Comparison of ENCODE assay signal across 20 cellular contexts in genomic region chr10:103919648-103920025, GRCh38. TPM values are rescaled to one million over a fixed set of nuclear protein-coding genes. Genes with fewer than 3 reads are reported as not detected.
DNase-seq lines count a peak whose midpoint lies in the region; ATAC-seq and TF ChIP-seq lines count a peak whose summit lies in the region.
"Had no signal": no experiment of that assay in that cellular context is flagged by ENCODE, and none has a peak within 500 bp of the region (broad histone marks: within the 10 kb centered on the region; RNA-seq: fewer than 3 reads in every experiment).

No MANE protein-coding gene starts in this region.

- no peak for TF ChIP-seq CTCF in esophagus squamous epithelium (IDR thresholded peaks at IDR 0.05)
- TF ChIP-seq CTCF in suprapubic skin (IDR thresholded peaks at IDR 0.05): no peak

- no peaks in the 10 kb centered on the region for H3K9me3 ChIP-seq in T-helper 17 cell (ENCODE audit: control insufficient read depth, low read length, poor library complexity, severe bottlenecking)
- no peaks in the 10 kb centered on the region for H3K9me3 ChIP-seq in esophagus squamous epithelium
- H3K9me3 ChIP-seq in suprapubic skin: no peaks in the 10 kb centered on the region

- H3K4me1 ChIP-seq in esophagus squamous epithelium: peaks cover 15 to 81% (median 20%) of the 10 kb centered on the region in 3 donors
- peaks cover 34% of the 10 kb centered on the region for H3K4me1 ChIP-seq in suprapubic skin

- no peaks in the 10 kb centered on the region for H3K27me3 Mint-ChIP-seq in T-helper 17 cell
- H3K27me3 Mint-ChIP-seq: CD4-positive, alpha-beta memory T cell had no signal

- H3K36me3 ChIP-seq in esophagus squamous epithelium (no peaks in the 10 kb centered on the region), suprapubic skin (no peaks in the 10 kb centered on the region)

- TF ChIP-seq EP300 in suprapubic skin (IDR thresholded peaks at IDR 0.05): no peak

- H3K4me3 Mint-ChIP-seq in T-helper 17 cell: no peak overlapping the region
- H3K4me3 Mint-ChIP-seq: HFFc6 had no signal

- H3K27ac Mint-ChIP-seq in T-helper 17 cell: peak overlapping the region; percentile 96

- peaks cover 15% of the 10 kb centered on the region for H3K4me1 Mint-ChIP-seq in T-helper 17 cell

- H3K4me3 ChIP-seq in esophagus squamous epithelium (no peak overlapping the region), suprapubic skin (no peak overlapping the region)
- H3K4me3 ChIP-seq: BLaER1 treated with 17β-estradiol and CSF1 and Interleukin-3, amounts not matched to agents 10 nM and 100 nM had no signal

- DNase-seq in DMS53 (lab: John Stamatoyannopoulos, UW) (peak; percentile 20), DMS53 treated with DMSO at 0.1 percent for 48 hours (lab: John Stamatoyannopoulos, UW; ENCODE audit: unreplicated experiment) (no peak), T-helper 17 cell (no peak), esophagus squamous epithelium (lab: John Stamatoyannopoulos, UW) (no peak), suprapubic skin (ENCODE audit: low spot score in 2 of 2) (no peak), NCI-H345 treated with DMSO at 0.1 percent for 48 hours (lab: John Stamatoyannopoulos, UW; ENCODE audit: unreplicated experiment) (no peak)
- DNase-seq: ACHN; CD4-positive, alpha-beta memory T cell; DMS153; H7; HFFc6; NCI-H1092 treated with DMSO at 0.1 percent for 48 hours; NCI-H1436 treated with DMSO at 0.1 percent for 48 hours; NCI-H1930; NCI-H2227 treated with DMSO at 0.1 percent for 48 hours; NCI-H524 treated with DMSO at 0.1 percent for 48 hours had no signal

- ATAC-seq in T-helper 17 cell (no peak), SK-N-SH treated with all-trans-retinoic acid at 6 μM for 48 hours (no peak), HG03432 (IDR thresholded peaks at IDR 0.05; ENCODE audit: unreplicated experiment) (no peak)
- ATAC-seq: Right ventricle myocardium inferior had no signal

- intact Hi-C loops in esophagus squamous epithelium (cut with DNase I): no loop called here

- H3K27me3 ChIP-seq in esophagus squamous epithelium: no peaks in the 10 kb centered on the region
- no peaks in the 10 kb centered on the region for H3K27me3 ChIP-seq in suprapubic skin
- H3K27me3 ChIP-seq: BLaER1 treated with 17β-estradiol and CSF1 and Interleukin-3, amounts not matched to agents 10 nM and 100 nM had no signal

- H3K36me3 Mint-ChIP-seq in T-helper 17 cell (ENCODE audit: low read depth): no peaks in the 10 kb centered on the region

- 93 to 100% methylated on average over 1 of the region's 1 CpG for WGBS in esophagus squamous epithelium, 2 donors
- WGBS in suprapubic skin: 95% methylated on average over 1 of the region's 1 CpG

- TF ChIP-seq POLR2A in esophagus squamous epithelium (IDR thresholded peaks at IDR 0.05): no peak
- no peak for TF ChIP-seq POLR2A in suprapubic skin (IDR thresholded peaks at IDR 0.05)

- H3K27ac ChIP-seq in esophagus squamous epithelium: peak overlapping the region; percentile 2 to 99 (median 97)
- peak overlapping the region; percentile 9 for H3K27ac ChIP-seq in suprapubic skin

TF ChIP-seq in SK-N-SH treated with all-trans-retinoic acid at 6 μM for 48 hours, 23 proteins besides CTCF, POLR2A, EP300 and RAD21:
- TF ChIP-seq ZNF565 (CRISPR knock-in tag; conservative IDR thresholded peaks at IDR 0.05; ENCODE audit: low read depth): no peak
- no peak for TF ChIP-seq ZFP30 (CRISPR knock-in tag; IDR thresholded peaks at IDR 0.05)
- TF ChIP-seq, protein P1, sequence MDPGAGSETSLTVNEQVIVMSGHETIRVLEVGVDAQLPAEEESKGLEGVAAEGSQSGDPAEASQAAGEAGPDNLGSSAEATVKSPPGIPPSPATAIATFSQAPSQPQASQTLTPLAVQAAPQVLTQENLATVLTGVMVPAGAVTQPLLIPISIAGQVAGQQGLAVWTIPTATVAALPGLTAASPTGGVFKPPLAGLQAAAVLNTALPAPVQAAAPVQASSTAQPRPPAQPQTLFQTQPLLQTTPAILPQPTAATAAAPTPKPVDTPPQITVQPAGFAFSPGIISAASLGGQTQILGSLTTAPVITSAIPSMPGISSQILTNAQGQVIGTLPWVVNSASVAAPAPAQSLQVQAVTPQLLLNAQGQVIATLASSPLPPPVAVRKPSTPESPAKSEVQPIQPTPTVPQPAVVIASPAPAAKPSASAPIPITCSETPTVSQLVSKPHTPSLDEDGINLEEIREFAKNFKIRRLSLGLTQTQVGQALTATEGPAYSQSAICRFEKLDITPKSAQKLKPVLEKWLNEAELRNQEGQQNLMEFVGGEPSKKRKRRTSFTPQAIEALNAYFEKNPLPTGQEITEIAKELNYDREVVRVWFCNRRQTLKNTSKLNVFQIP (CRISPR knock-in tag; IDR thresholded peaks at IDR 0.05; ENCODE audit: borderline replicate concordance, low read depth): no peak

RNA-seq across cellular contexts. Expression of gene STN1, which starts 1.7 kb away (rescaled TPM):
- total RNA-seq in T-helper 17 cell (10 to 100 TPM; 47.0 to 53.7 TPM), esophagus squamous epithelium (10 to 100 TPM; 20.4 to 52.8 (median 32.5) TPM), suprapubic skin (10 to 100 TPM; 13.8 to 24.8 (median 22.9) TPM)

RNA-seq across cellular contexts. Expression of gene SLK, which starts 47.3 kb away (rescaled TPM):
- 10 to 100 TPM; 24.1 to 25.4 TPM for total RNA-seq in T-helper 17 cell
- total RNA-seq in esophagus squamous epithelium: 100 to 1,000 TPM in 1 of 4 donors, 10 to 100 TPM in 3; 68.1 to 120 (median 80.4) TPM
- 10 to 100 TPM; 38.1 to 81.4 (median 56.3) TPM for total RNA-seq in suprapubic skin
